In genomic region chr2:196966078-196966477, GRCh38 we compare ENCODE assay signal across 18 cellular contexts. TPM values are rescaled to one million over a fixed set of nuclear protein-coding genes. Genes with fewer than 3 reads are reported as not detected.
DNase-seq lines count a peak whose midpoint lies in the region; ATAC-seq and TF ChIP-seq lines count a peak whose summit lies in the region.
"Had no signal": no experiment of that assay in that cellular context is flagged by ENCODE, and none has a peak within 500 bp of the region (broad histone marks: within the 10 kb centered on the region; RNA-seq: fewer than 3 reads in every experiment).

No MANE protein-coding gene starts in this region.

- no peak overlapping the region for H2BK15ac ChIP-seq in mesenchymal stem cell (ENCODE audit: low read depth, poor library complexity, severe bottlenecking)

- H3K79me1 ChIP-seq in mesenchymal stem cell (replicated peaks; ENCODE audit: low read length, poor library complexity, severe bottlenecking), result no peaks in the 10 kb centered on the region

- H2AK5ac ChIP-seq in mesenchymal stem cell (ENCODE audit: low read length, severe bottlenecking), result no peak overlapping the region

- H2BK12ac ChIP-seq in mesenchymal stem cell (ENCODE audit: low read length in 2 of 2), result no peak overlapping the region

- H3K36me3 ChIP-seq in colonic mucosa (no peaks in the 10 kb centered on the region), mesenchymal stem cell (ENCODE audit: control insufficient read depth in 1 of 2, insufficient read depth in 2 of 2, low read depth in 1 of 2, low read length in 2 of 2) (no peaks in the 10 kb centered on the region), skeletal muscle satellite cell (ENCODE audit: insufficient read depth, low read length) (no peaks in the 10 kb centered on the region), suprapubic skin (no peaks in the 10 kb centered on the region)
- H3K36me3 ChIP-seq: SJCRH30 had no signal

- H3K4ac ChIP-seq in mesenchymal stem cell (ENCODE audit: low read depth in 1 of 2, low read length in 2 of 2), result no peak overlapping the region

- no peak overlapping the region for H2BK5ac ChIP-seq in mesenchymal stem cell (ENCODE audit: low read depth, low read length, poor library complexity, severe bottlenecking)

- H3K4me1 ChIP-seq in colonic mucosa, result no peaks in the 10 kb centered on the region
- peaks cover 2% of the 10 kb centered on the region for H3K4me1 ChIP-seq in mesenchymal stem cell (ENCODE audit: control insufficient read depth, insufficient read depth, low read depth, low read length)
- H3K4me1 ChIP-seq in skeletal muscle satellite cell (ENCODE audit: control insufficient read depth, insufficient read depth, low read length), result peaks cover 20% of the 10 kb centered on the region
- H3K4me1 ChIP-seq in suprapubic skin, result no peaks in the 10 kb centered on the region
- H3K4me1 ChIP-seq: SJCRH30 had no signal

- H3K4me2 ChIP-seq in mesenchymal stem cell (ENCODE audit: low read length, poor library complexity, severe bottlenecking) (no peak overlapping the region), skeletal muscle satellite cell (ENCODE audit: low read length) (peak overlapping the region; percentile 77)

- no peak for TF ChIP-seq EP300 in suprapubic skin (IDR thresholded peaks at IDR 0.05)

- no peaks in the 10 kb centered on the region for H3K36me3 Mint-ChIP-seq in HFFc6 (ENCODE audit: low read depth)

- intact Hi-C loops in colonic mucosa (cut with DNase I), result no loop called here

- H3K27ac Mint-ChIP-seq in HFFc6, result peak overlapping the region; percentile 23; the same call in 1 of the 2 replicates
- H3K27ac Mint-ChIP-seq: CD14-positive monocyte had no signal

- no peak overlapping the region for H3K14ac ChIP-seq in mesenchymal stem cell (ENCODE audit: low read length in 2 of 2)

- H2BK120ac ChIP-seq in mesenchymal stem cell (ENCODE audit: low read depth, low read length), result no peak overlapping the region

- WGBS in mesenchymal stem cell, result no CpG with 5 or more reads among the region's 3 CpGs
- 69% methylated on average over 3 of the region's 3 CpGs for WGBS in suprapubic skin

- TF ChIP-seq CTCF in HFFc6 (IDR thresholded peaks at IDR 0.05), result no peak
- TF ChIP-seq CTCF in colonic mucosa (IDR thresholded peaks at IDR 0.05), result no peak
- no peak for TF ChIP-seq CTCF in suprapubic skin (IDR thresholded peaks at IDR 0.05)

- H3K9me3 ChIP-seq in colonic mucosa, result no peaks in the 10 kb centered on the region
- no peaks in the 10 kb centered on the region for H3K9me3 ChIP-seq in mesenchymal stem cell (ENCODE audit: control insufficient read depth, low read length)
- H3K9me3 ChIP-seq in skeletal muscle satellite cell (replicated peaks; ENCODE audit: low read length), result no peaks in the 10 kb centered on the region
- no peaks in the 10 kb centered on the region for H3K9me3 ChIP-seq in suprapubic skin
- H3K9me3 ChIP-seq: SJCRH30 had no signal

- H3K9me3 Mint-ChIP-seq in HFFc6, result no peaks in the 10 kb centered on the region; the same call in 1 of the 2 replicates

- no peak overlapping the region for H3K9ac ChIP-seq in colonic mucosa (ENCODE audit: low read depth in 2 of 2, low read length in 2 of 2)
- H3K9ac ChIP-seq in mesenchymal stem cell (ENCODE audit: low read length), result peak overlapping the region; percentile 91
- H3K9ac ChIP-seq in skeletal muscle satellite cell (ENCODE audit: low read depth, low read length), result no peak overlapping the region

- H3K27me3 Mint-ChIP-seq in HFFc6 (ENCODE audit: insufficient read depth), result peaks cover 2% of the 10 kb centered on the region; the same call in 1 of the 2 replicates

- no peak overlapping the region; the same call in 1 of the 2 replicates for H3K4me3 Mint-ChIP-seq in HFFc6
- H3K4me3 Mint-ChIP-seq: CD14-positive monocyte had no signal

- no peak overlapping the region for H2AFZ ChIP-seq in mesenchymal stem cell (ENCODE audit: low read depth, low read length)

- H3K4me1 Mint-ChIP-seq in HFFc6 (ENCODE audit: low read depth), result peaks cover 29% of the 10 kb centered on the region; the same call in 1 of the 2 replicates

- H3K18ac ChIP-seq in mesenchymal stem cell (ENCODE audit: low read depth in 1 of 2, low read length in 2 of 2), result no peak overlapping the region

- H4K8ac ChIP-seq in mesenchymal stem cell (ENCODE audit: low read length), result no peak overlapping the region

- no peak overlapping the region for H3K23ac ChIP-seq in mesenchymal stem cell (ENCODE audit: low read length in 2 of 2)

- no peak overlapping the region for H3K27ac ChIP-seq in colonic mucosa
- no peak overlapping the region for H3K27ac ChIP-seq in mesenchymal stem cell (ENCODE audit: low read length, poor library complexity, severe bottlenecking)
- no peak overlapping the region for H3K27ac ChIP-seq in suprapubic skin
- H3K27ac ChIP-seq: SJCRH30 had no signal

- no peak for ATAC-seq in HG02938 (IDR thresholded peaks at IDR 0.05; ENCODE audit: unreplicated experiment)
- ATAC-seq: PC-3 had no signal

- no peak for TF ChIP-seq POLR2A in suprapubic skin (IDR thresholded peaks at IDR 0.05)

- H4K91ac ChIP-seq in mesenchymal stem cell (ENCODE audit: low read length), result no peak overlapping the region

- H3K27me3 ChIP-seq in colonic mucosa (no peaks in the 10 kb centered on the region), mesenchymal stem cell (ENCODE audit: control insufficient read depth in 1 of 2, insufficient read depth in 1 of 2, low read length in 2 of 2) (no peaks in the 10 kb centered on the region), skeletal muscle satellite cell (ENCODE audit: control insufficient read depth, insufficient read depth, low read length) (no peaks in the 10 kb centered on the region), suprapubic skin (no peaks in the 10 kb centered on the region)
- H3K27me3 ChIP-seq: SJCRH30 had no signal

- H3K4me3 ChIP-seq in colonic mucosa (no peak overlapping the region), mesenchymal stem cell (ENCODE audit: insufficient read depth in 1 of 2, low read depth in 1 of 2, low read length in 2 of 2) (peak overlapping the region in 1 of 2 experiments; percentile 74), skeletal muscle satellite cell (ENCODE audit: low read length) (no peak overlapping the region), suprapubic skin (no peak overlapping the region)

- DNase-seq in HFFc6 (no peak), colonic mucosa (peak; percentile 25), mesenchymal stem cell (no peak), NCI-H82 (lab: John Stamatoyannopoulos, UW) (no peak), suprapubic skin (ENCODE audit: low spot score in 2 of 2) (no peak), anterior cingulate cortex (lab: John Stamatoyannopoulos, UW) (no peak)
- DNase-seq: ACHN, AML-193, DMS153, NCI-H1417 treated with DMSO at 0.1 percent for 48 hours, NCI-H2029, NCI-H2171, NCI-H446, PC-3 had no signal

RNA-seq across cellular contexts. Expression of gene PGAP1, which starts 39.6 kb away (rescaled TPM):
- total RNA-seq in HFFc6 (2021; fragmentation: NEBNext Ultra II Directional; extraction: Animal tissue kit (Norgen Biotek cat#: 25700)), result 1 to 10 TPM; 6.0 to 9.4 (median 7.3) TPM
- 10 to 100 TPM; 10.1 to 16.9 TPM for total RNA-seq in colonic mucosa
- 4.2 TPM for polyA plus RNA-seq in mesenchymal stem cell (2013, experiment 1 of 2)
- polyA plus RNA-seq in mesenchymal stem cell (2013, experiment 2 of 2), result 4.1 TPM
- total RNA-seq in skeletal muscle satellite cell (2012; rRNA removed), result 3.1 and 3.3 TPM in 2 replicates
- total RNA-seq in suprapubic skin, result 10 to 100 TPM; 16.8 to 84.2 (median 32.2) TPM
